In genomic region chr16:89360760-89361435, GRCh38 we compare ENCODE assay signal across 9 cellular contexts.
DNase-seq lines count a peak whose midpoint lies in the region; ATAC-seq lines count a peak whose summit lies in the region.
"Had no signal": no experiment of that assay in that cellular context is flagged by ENCODE, and none has a peak within 500 bp of the region (broad histone marks: within the 10 kb centered on the region; RNA-seq: fewer than 3 reads in every experiment).

No MANE protein-coding gene starts in this region.

- no peaks in the 10 kb centered on the region for H3K27me3 ChIP-seq in iPS-20b (ENCODE audit: insufficient read depth, low read length)
- H3K27me3 ChIP-seq: left lung had no signal

- H3K36me3 ChIP-seq in iPS-20b (ENCODE audit: insufficient read depth, low read depth, low read length): peaks cover 3% of the 10 kb centered on the region; the same call in 1 of the 2 replicates
- H3K36me3 ChIP-seq: left lung had no signal

- H3K4me1 ChIP-seq in iPS-20b (ENCODE audit: insufficient read depth, low read length): peaks cover 35% of the 10 kb centered on the region

- H3K9me3 ChIP-seq in iPS-20b (ENCODE audit: insufficient read depth, low read depth, low read length): no peaks in the 10 kb centered on the region
- H3K9me3 ChIP-seq: left lung had no signal

- H3K4me3 ChIP-seq in iPS-20b (ENCODE audit: low read length): no peak overlapping the region
- H3K4me3 ChIP-seq: left lung had no signal

- peak; percentile 43 to 53 for DNase-seq in activated CD8-positive, alpha-beta memory T cell treated with anti-CD3 and anti-CD28 coated beads for 4 hours (ENCODE audit: low read depth in 2 of 2)
- peak; percentile 84 for DNase-seq in stimulated activated CD8-positive, alpha-beta memory T cell treated with anti-CD3 and anti-CD28 coated beads, Interleukin-4, amount 100 ng/mL, for 48 hours
- DNase-seq in NCI-H446 treated with DMSO at 0.1 percent for 48 hours (lab: John Stamatoyannopoulos, UW): no peak
- DNase-seq in D341Med (ENCODE audit: low spot score): no peak
- DNase-seq in HuH-7.5 (ENCODE audit: low spot score): no peak

- peak overlapping the region; percentile 1 for H3K27ac ChIP-seq in iPS-20b (ENCODE audit: low read length)

- no peak overlapping the region for H3K9ac ChIP-seq in iPS-20b (ENCODE audit: low read depth, low read length)

- ATAC-seq in GM19043 (IDR thresholded peaks at IDR 0.05; ENCODE audit: low read depth, unreplicated experiment) (peak; percentile 42), HG03378 (IDR thresholded peaks at IDR 0.05; ENCODE audit: unreplicated experiment) (peak; percentile 41)
- ATAC-seq: left lung had no signal

Comparison
In these comparisons a context has a peak if more than half of its experiments do, and no peak if none do; other contexts are left out.
1. DNase-seq: peak in activated CD8-positive, alpha-beta memory T cell treated with anti-CD3 and anti-CD28 coated beads for 4 hours (2 of 2) and stimulated activated CD8-positive, alpha-beta memory T cell treated with anti-CD3 and anti-CD28 coated beads, Interleukin-4, amount 100 ng/mL, for 48 hours (single experiment); none in NCI-H446 treated with DMSO at 0.1 percent for 48 hours (single experiment), D341Med (single experiment) and HuH-7.5 (single experiment).